In genomic region chr5:81884871-81885270, GRCh38 we compare ENCODE assay signal across 15 cellular contexts.
"Had no signal": no experiment of that assay in that cellular context is flagged by ENCODE, and none has a peak within 500 bp of the region (broad histone marks: within the 10 kb centered on the region; RNA-seq: fewer than 3 reads in every experiment).

No MANE protein-coding gene starts in this region.

- ATAC-seq: esophagus mucosa; foreskin keratinocyte; mucosa of descending colon; naive thymus-derived CD8-positive, alpha-beta T cell; T-helper 17 cell had no signal

- DNase-seq: activated CD4-positive, alpha-beta T cell treated with anti-CD3 and anti-CD28 coated beads, Interleukin-2, amount 50 U/mL, for 4 hours; activated effector memory CD4-positive, alpha-beta T cell treated with anti-CD3 and anti-CD28 coated beads, Interleukin-2, amount 50 U/mL, for 16 hours; activated T-cell treated with anti-CD3 and anti-CD28 coated beads, Interleukin-2, amount 50 U/mL, for 24 hours; foreskin keratinocyte; kidney glomerular epithelial cell; mucosa of descending colon; naive thymus-derived CD8-positive, alpha-beta T cell; stimulated activated CD4-positive, alpha-beta T cell treated with anti-CD3 and anti-CD28 coated beads, Interleukin-12 subunit alpha, Interleukin-12 subunit beta, amount 100 ng/mL, for 4 hours; stimulated activated naive CD4-positive, alpha-beta T cell; T-helper 17 cell had no signal

- H3K27me3 ChIP-seq: suprapubic skin had no signal

- H3K36me3 ChIP-seq: prostate gland, suprapubic skin had no signal

- H3K9me3 ChIP-seq: mucosa of descending colon, prostate gland, suprapubic skin had no signal

- FAIRE-seq: TTC549 had no signal

- H3K4me3 ChIP-seq: lung, mucosa of descending colon, prostate gland, suprapubic skin had no signal

- H3K4me1 ChIP-seq: foreskin keratinocyte, prostate gland, suprapubic skin had no signal

- H3K27ac ChIP-seq: foreskin keratinocyte, prostate gland, suprapubic skin had no signal
